Comparison of ENCODE assay signal across 8 cellular contexts in the genomic region with DNA sequence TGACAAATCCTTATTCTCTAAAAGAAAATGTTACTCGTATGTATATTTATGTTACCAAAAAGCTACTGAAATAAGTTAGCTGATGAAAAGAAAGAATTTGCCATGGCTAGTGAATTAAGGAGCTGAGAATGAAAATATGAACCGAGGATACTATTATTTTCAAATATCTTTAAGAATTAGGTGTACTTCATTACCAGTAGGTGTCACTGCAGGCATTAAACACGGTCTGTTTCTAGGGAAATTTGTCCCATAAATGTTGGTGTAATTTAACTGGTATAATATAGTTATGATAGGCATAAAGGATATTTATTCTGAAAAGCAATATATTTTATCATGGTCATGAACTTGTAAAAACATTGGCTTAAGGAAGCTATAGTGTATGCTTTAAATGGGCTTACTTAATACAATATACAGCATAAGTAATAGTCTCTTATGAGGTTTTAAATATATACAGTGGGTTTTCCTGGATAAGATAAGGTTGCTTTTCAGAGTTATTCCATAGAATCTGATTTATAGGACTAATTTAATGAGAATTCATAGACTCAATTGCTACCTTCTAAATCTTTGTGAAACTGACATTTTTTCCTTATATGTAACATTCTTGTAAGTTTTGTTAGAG.
DNase-seq lines count a peak whose midpoint lies in the region; ATAC-seq and TF ChIP-seq lines count a peak whose summit lies in the region.

No MANE protein-coding gene starts in this region.

- POLR2A ChIA-PET in CD8-positive, alpha-beta memory T cell (lab: Charles Lee): interaction anchor here (0.7 kb wide), 1 partner anchor 624 kb away, joined by 3 read pairs; no protein-coding TSS in a partner anchor

- no peak overlapping the region for H3K9ac ChIP-seq in mammary epithelial cell (ENCODE audit: insufficient read depth, low read length)

- DNase-seq in Right ventricle myocardium superior (no peak), Right ventricle myocardium inferior (ENCODE audit: missing footprints) (no peak), NCI-H2227 treated with DMSO at 0.1 percent for 48 hours (lab: John Stamatoyannopoulos, UW) (peak; percentile 31), mammary epithelial cell (peak; percentile 22), right lobe of liver (no peak), activated gamma-delta T cell (lab: John Stamatoyannopoulos, UW) (no peak)
- DNase-seq in CD8-positive, alpha-beta memory T cell: no peak

- in situ Hi-C loops in mammary epithelial cell (cut with MboI; ENCODE audit: low sequenced_read_pairs in 2 of 2): loop anchor here in 1 of 2 donors (25.0 kb wide), 1 partner anchor 1410 kb away; no protein-coding TSS in a partner anchor

- H3K4me3 ChIP-seq in mammary epithelial cell (replicated peaks in 1 of 3; ENCODE audit: insufficient read depth in 1 of 3, low read depth in 2 of 3, low read length in 3 of 3) (no peak overlapping the region), right lobe of liver (no peak overlapping the region)
- H3K4me3 ChIP-seq in CD8-positive, alpha-beta memory T cell (ENCODE audit: low read length): no peak overlapping the region

- H4K20me1 ChIP-seq in mammary epithelial cell (ENCODE audit: insufficient read depth, low read length): no peaks in the 10 kb centered on the region

- H3K36me3 ChIP-seq in mammary epithelial cell (ENCODE audit: insufficient read depth, low read length): no peaks in the 10 kb centered on the region
- H3K36me3 ChIP-seq in right lobe of liver: no peaks in the 10 kb centered on the region
- no peaks in the 10 kb centered on the region for H3K36me3 ChIP-seq in CD8-positive, alpha-beta memory T cell (ENCODE audit: insufficient read depth, low read length)

- H3K27me3 Mint-ChIP-seq in CD8-positive, alpha-beta memory T cell: no peaks in the 10 kb centered on the region

- intact Hi-C loops in Right ventricle myocardium superior (cut with DNase I): loop anchor here (5.0 to 10.0 kb wide), 2 partner anchors 1000 to 1053 kb away; no protein-coding TSS in a partner anchor
- intact Hi-C loops in Right ventricle myocardium inferior (cut with DNase I): loop anchor here (5.0 to 10.0 kb wide), 4 partner anchors 73 to 1075 kb away; no protein-coding TSS in a partner anchor
- intact Hi-C loops in mammary epithelial cell (cut with micrococcal nuclease): loop anchor here (2.0 to 10.0 kb wide), 5 partner anchors 75 to 1415 kb away; no protein-coding TSS in a partner anchor
- intact Hi-C loops in right lobe of liver (cut with DNase I): no loop called here

- H2AFZ ChIP-seq in mammary epithelial cell (ENCODE audit: low read depth, low read length): no peak overlapping the region

- 4% methylated on average over 3 of the region's 3 CpGs for WGBS in mammary epithelial cell (ENCODE audit: low coverage, missing lambda C conversion rate)
- WGBS in right lobe of liver (ENCODE audit: insufficient coverage, low coverage, low lambda C conversion rate, missing lambda C conversion rate): 4% methylated on average over 3 of the region's 3 CpGs

- H3K9me3 Mint-ChIP-seq in CD8-positive, alpha-beta memory T cell: peaks cover 0 to 10% (median 0%) of the 10 kb centered on the region in 5 donors

- ATAC-seq in Right ventricle myocardium superior (ENCODE audit: poor library complexity) (peak; percentile 64), Right ventricle myocardium inferior (no peak), right lobe of liver (peak; percentile 60 to 73 (median 70)), HG02981 (IDR thresholded peaks at IDR 0.05; ENCODE audit: unreplicated experiment) (no peak)

- no peaks in the 10 kb centered on the region for H3K4me1 ChIP-seq in mammary epithelial cell (ENCODE audit: insufficient read depth, low read length)
- H3K4me1 ChIP-seq in right lobe of liver: no peaks in the 10 kb centered on the region
- H3K4me1 ChIP-seq in CD8-positive, alpha-beta memory T cell (ENCODE audit: insufficient read depth, low read length): no peaks in the 10 kb centered on the region

- TF ChIP-seq CTCF in mammary epithelial cell (conservative IDR thresholded peaks at IDR 0.05 in 1 of 2, IDR thresholded peaks at IDR 0.05 in 1 of 2; ENCODE audit: extremely low read depth in 1 of 2, insufficient read depth in 1 of 2, low read depth in 1 of 2, low read length in 2 of 2): peak; percentile 56 to 66
- peak; percentile 40 to 64 (median 62) for TF ChIP-seq CTCF in right lobe of liver (IDR thresholded peaks at IDR 0.05)

- dilution Hi-C loops in mammary epithelial cell (cut with HindIII; ENCODE audit: low sequenced_read_pairs): no loop called here

- CTCF ChIA-PET in mammary epithelial cell (lab: Charles Lee; ENCODE audit: low non-redundant PET): interaction anchor here (0.7 kb wide), 1 partner anchor 113 kb away, joined by 4 read pairs; no protein-coding TSS in a partner anchor
- CTCF ChIA-PET in CD8-positive, alpha-beta memory T cell (lab: Charles Lee): no interaction called here

- H3K4me2 ChIP-seq in mammary epithelial cell (ENCODE audit: insufficient read depth, low read depth, low read length): no peak overlapping the region

- no peaks in the 10 kb centered on the region for H3K79me2 ChIP-seq in mammary epithelial cell (ENCODE audit: insufficient read depth, low read length)

- no peak overlapping the region for H3K4me3 Mint-ChIP-seq in CD8-positive, alpha-beta memory T cell

- no peak overlapping the region for H3K27ac Mint-ChIP-seq in CD8-positive, alpha-beta memory T cell

- no peak for TF ChIP-seq POLR2A in right lobe of liver (IDR thresholded peaks at IDR 0.05)

- no peaks in the 10 kb centered on the region for H3K4me1 Mint-ChIP-seq in CD8-positive, alpha-beta memory T cell

- H3K27ac ChIP-seq in mammary epithelial cell (ENCODE audit: insufficient read depth, low read depth, low read length) (no peak overlapping the region), right lobe of liver (no peak overlapping the region)
- H3K27ac ChIP-seq in CD8-positive, alpha-beta memory T cell (ENCODE audit: low read depth, low read length): no peak overlapping the region

- BruUV-seq in mammary epithelial cell (replicated peaks; lab: Mats Ljungman, UMichigan): no TSS peak

- H3K36me3 Mint-ChIP-seq in CD8-positive, alpha-beta memory T cell: no peaks in the 10 kb centered on the region

- H3K9me3 ChIP-seq in mammary epithelial cell (replicated peaks; ENCODE audit: insufficient read depth, low read length) (no peaks in the 10 kb centered on the region), right lobe of liver (no peaks in the 10 kb centered on the region)
- no peaks in the 10 kb centered on the region for H3K9me3 ChIP-seq in CD8-positive, alpha-beta memory T cell (ENCODE audit: low read length)

- H3K27me3 ChIP-seq in mammary epithelial cell (ENCODE audit: insufficient read depth, low read length) (no peaks in the 10 kb centered on the region), right lobe of liver (no peaks in the 10 kb centered on the region)
- no peaks in the 10 kb centered on the region for H3K27me3 ChIP-seq in CD8-positive, alpha-beta memory T cell (ENCODE audit: insufficient read depth, low read length, poor library complexity, severe bottlenecking)

Comparison
In these comparisons a context has a peak if more than half of its experiments do, and no peak if none do; other contexts are left out.
1. ATAC-seq: peak in Right ventricle myocardium superior (single experiment) and right lobe of liver (4 of 4); none in Right ventricle myocardium inferior (single experiment) and HG02981 (single experiment).
2. DNase-seq: peak in NCI-H2227 treated with DMSO at 0.1 percent for 48 hours (single experiment) and mammary epithelial cell (single experiment); none in Right ventricle myocardium superior (single experiment), Right ventricle myocardium inferior (single experiment), right lobe of liver (0 of 3), CD8-positive, alpha-beta memory T cell (0 of 5) and activated gamma-delta T cell (single experiment).
3. intact Hi-C loops: an anchor here in Right ventricle myocardium superior (5.0 to 10.0 kb wide), Right ventricle myocardium inferior (5.0 to 10.0 kb wide) and mammary epithelial cell (2.0 to 10.0 kb wide); none called in right lobe of liver.